8 cellular contexts compared by ENCODE assay signal in the genomic region with DNA sequence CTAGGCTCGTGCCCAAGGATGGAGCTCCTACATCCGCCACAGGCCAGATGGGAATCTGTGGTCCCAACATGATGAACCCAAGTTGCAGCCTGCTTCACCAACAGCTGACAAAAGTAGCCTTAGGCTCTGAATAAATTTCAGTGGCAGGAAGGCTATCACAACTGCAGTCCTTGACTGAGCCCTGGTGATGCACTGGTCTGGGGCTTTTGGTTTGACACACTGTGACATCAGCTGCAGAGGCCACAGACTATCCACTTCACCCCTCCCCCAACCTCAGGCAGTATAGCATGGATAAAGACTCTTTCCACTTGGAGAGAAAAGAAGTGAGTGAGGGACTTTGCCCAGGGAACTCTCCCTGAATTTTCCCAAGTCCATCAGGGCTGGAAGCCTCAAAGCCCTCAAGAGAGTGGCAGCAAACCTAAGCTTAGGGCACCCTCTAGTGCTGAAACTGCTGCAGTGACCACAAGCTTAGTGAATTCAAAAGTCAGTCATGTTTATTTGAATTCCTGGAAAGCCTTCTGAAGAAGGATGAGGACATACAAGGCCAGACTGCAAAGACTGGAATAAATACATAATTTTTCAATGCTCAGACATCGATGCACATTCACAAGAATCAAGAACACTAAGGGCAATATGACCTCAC.
DNase-seq lines count a peak whose midpoint lies in the region; ATAC-seq and TF ChIP-seq lines count a peak whose summit lies in the region.

No MANE protein-coding gene starts in this region.

- no peak overlapping the region for H3K4me3 Mint-ChIP-seq in activated naive CD4-positive, alpha-beta T cell treated with anti-CD3 and anti-CD28 coated beads for 36 hours
- no peak overlapping the region for H3K4me3 Mint-ChIP-seq in chondrocyte (ENCODE audit: unreplicated experiment)

- H3K9ac ChIP-seq in Karpas-422 (ENCODE audit: low read length) = no peak overlapping the region

- H3K79me2 ChIP-seq in Karpas-422 (ENCODE audit: low read length) = no peaks in the 10 kb centered on the region

- ATAC-seq in GM19467 (IDR thresholded peaks at IDR 0.05; ENCODE audit: unreplicated experiment) = no peak
- no peak for ATAC-seq in gastroesophageal sphincter

- H3K27ac ChIP-seq in Karpas-422 (ENCODE audit: low read length) (no peak overlapping the region), testis (no peak overlapping the region), gastroesophageal sphincter (no peak overlapping the region)

- CTCF ChIA-PET in activated naive CD4-positive, alpha-beta T cell treated with anti-CD3 and anti-CD28 coated beads for 36 hours (lab: Charles Lee) = no interaction called here

- no peaks in the 10 kb centered on the region for H4K20me1 ChIP-seq in Karpas-422 (ENCODE audit: insufficient read depth, low read depth, low read length)

- H3K9me3 ChIP-seq in Karpas-422 (ENCODE audit: low read length) (no peaks in the 10 kb centered on the region), testis (no peaks in the 10 kb centered on the region), gastroesophageal sphincter (no peaks in the 10 kb centered on the region)

- H2AFZ ChIP-seq in Karpas-422 (ENCODE audit: low read length) = no peak overlapping the region

- H3K4me1 Mint-ChIP-seq in activated naive CD4-positive, alpha-beta T cell treated with anti-CD3 and anti-CD28 coated beads for 36 hours (ENCODE audit: low read depth) = no peaks in the 10 kb centered on the region
- no peaks in the 10 kb centered on the region for H3K4me1 Mint-ChIP-seq in chondrocyte (ENCODE audit: low read depth)

- H3K4me3 ChIP-seq in Karpas-422 (ENCODE audit: low read length) = no peak overlapping the region
- no peak overlapping the region for H3K4me3 ChIP-seq in testis
- no peak overlapping the region for H3K4me3 ChIP-seq in gastroesophageal sphincter

- H3K36me3 Mint-ChIP-seq in activated naive CD4-positive, alpha-beta T cell treated with anti-CD3 and anti-CD28 coated beads for 36 hours (ENCODE audit: low read depth) = no peaks in the 10 kb centered on the region
- H3K36me3 Mint-ChIP-seq in chondrocyte (ENCODE audit: low read depth) = no peaks in the 10 kb centered on the region

- no peaks in the 10 kb centered on the region for H3K9me2 ChIP-seq in Karpas-422 (replicated peaks; ENCODE audit: insufficient read depth, low read length)

- H3K36me3 ChIP-seq in Karpas-422 (ENCODE audit: insufficient read depth, low read length) (no peaks in the 10 kb centered on the region), testis (ENCODE audit: low read depth, missing control alignments) (no peaks in the 10 kb centered on the region), gastroesophageal sphincter (no peaks in the 10 kb centered on the region)

- no peak for TF ChIP-seq POLR2A in testis (IDR thresholded peaks at IDR 0.05)
- TF ChIP-seq POLR2A in gastroesophageal sphincter (IDR thresholded peaks at IDR 0.05) = no peak

- peak; percentile 64 for TF ChIP-seq CTCF in chondrocyte (IDR thresholded peaks at IDR 0.05)
- TF ChIP-seq CTCF in testis (IDR thresholded peaks at IDR 0.05) = no peak
- no peak for TF ChIP-seq CTCF in gastroesophageal sphincter (IDR thresholded peaks at IDR 0.05)

- TF ChIP-seq EP300 in gastroesophageal sphincter (IDR thresholded peaks at IDR 0.05) = no peak

- H3K9me3 Mint-ChIP-seq in activated naive CD4-positive, alpha-beta T cell treated with anti-CD3 and anti-CD28 coated beads for 36 hours = no peaks in the 10 kb centered on the region
- no peaks in the 10 kb centered on the region for H3K9me3 Mint-ChIP-seq in chondrocyte (ENCODE audit: low read depth)

- no peaks in the 10 kb centered on the region for H3K27me3 ChIP-seq in Karpas-422 (ENCODE audit: low read length)
- no peaks in the 10 kb centered on the region for H3K27me3 ChIP-seq in testis
- no peaks in the 10 kb centered on the region for H3K27me3 ChIP-seq in gastroesophageal sphincter

- H3K4me2 ChIP-seq in Karpas-422 (ENCODE audit: low read depth, low read length, poor library complexity, severe bottlenecking) = no peak overlapping the region

- DNase-seq in activated naive CD4-positive, alpha-beta T cell treated with anti-CD3 and anti-CD28 coated beads for 36 hours = peak; percentile 20
- DNase-seq in activated naive CD4-positive, alpha-beta T cell treated with Interleukin-2 at 50 U/mL for 16 hours = no peak
- peak; percentile 72 for DNase-seq in Karpas-422
- no peak for DNase-seq in chondrocyte (ENCODE audit: low spot score)
- peak; percentile 26 for DNase-seq in testis
- no peak for DNase-seq in NCI-H2227 treated with DMSO at 0.1 percent for 48 hours (lab: John Stamatoyannopoulos, UW)

- no peaks in the 10 kb centered on the region for H3K27me3 Mint-ChIP-seq in activated naive CD4-positive, alpha-beta T cell treated with anti-CD3 and anti-CD28 coated beads for 36 hours (ENCODE audit: low read depth)
- no peaks in the 10 kb centered on the region for H3K27me3 Mint-ChIP-seq in chondrocyte (ENCODE audit: low read depth)

- H3K4me1 ChIP-seq in Karpas-422 (ENCODE audit: low read length) (no peaks in the 10 kb centered on the region), testis (no peaks in the 10 kb centered on the region), gastroesophageal sphincter (no peaks in the 10 kb centered on the region)

- 17 to 43% methylated on average over 1 of the region's 3 CpGs for whole genome bisulfite sequencing in testis, 2 donors
- 0 to 33% methylated on average over 1 of the region's 3 CpGs for WGBS in gastroesophageal sphincter (ENCODE audit: low coverage in 1 of 2), 2 donors

- intact Hi-C loops in activated naive CD4-positive, alpha-beta T cell treated with anti-CD3 and anti-CD28 coated beads for 36 hours (cut with micrococcal nuclease) = no loop called here
- intact Hi-C loops in testis (cut with DNase I; ENCODE audit: low total_unique reads) = no loop called here

- H3K27ac Mint-ChIP-seq in activated naive CD4-positive, alpha-beta T cell treated with anti-CD3 and anti-CD28 coated beads for 36 hours = no peak overlapping the region
- no peak overlapping the region for H3K27ac Mint-ChIP-seq in chondrocyte (ENCODE audit: unreplicated experiment)

Comparison
In these comparisons a context has a peak if more than half of its experiments do, and no peak if none do; other contexts are left out.
1. DNase-seq: peak in activated naive CD4-positive, alpha-beta T cell treated with anti-CD3 and anti-CD28 coated beads for 36 hours (single experiment), Karpas-422 (single experiment) and testis (single experiment); none in activated naive CD4-positive, alpha-beta T cell treated with Interleukin-2 at 50 U/mL for 16 hours (single experiment), chondrocyte (single experiment) and NCI-H2227 treated with DMSO at 0.1 percent for 48 hours (single experiment).